In the genomic region with DNA sequence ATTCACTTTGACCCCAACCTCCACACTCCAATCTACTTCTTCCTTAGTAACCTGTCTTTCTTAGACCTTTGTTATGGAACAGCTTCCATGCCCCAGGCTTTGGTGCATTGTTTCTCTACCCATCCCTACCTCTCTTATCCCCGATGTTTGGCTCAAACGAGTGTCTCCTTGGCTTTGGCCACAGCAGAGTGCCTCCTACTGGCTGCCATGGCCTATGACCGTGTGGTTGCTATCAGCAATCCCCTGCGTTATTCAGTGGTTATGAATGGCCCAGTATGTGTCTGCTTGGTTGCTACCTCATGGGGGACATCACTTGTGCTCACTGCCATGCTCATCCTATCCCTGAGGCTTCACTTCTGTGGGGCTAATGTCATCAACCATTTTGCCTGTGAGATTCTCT, we compare ENCODE assay signal across 1 cellular context.
TF ChIP-seq lines count a peak whose summit lies in the region.

No MANE protein-coding gene starts in this region.

TF ChIP-seq in HCT116, 20 proteins besides CTCF, POLR2A, EP300 and RAD21 (continued from another document):
- TF ChIP-seq, protein P1, sequence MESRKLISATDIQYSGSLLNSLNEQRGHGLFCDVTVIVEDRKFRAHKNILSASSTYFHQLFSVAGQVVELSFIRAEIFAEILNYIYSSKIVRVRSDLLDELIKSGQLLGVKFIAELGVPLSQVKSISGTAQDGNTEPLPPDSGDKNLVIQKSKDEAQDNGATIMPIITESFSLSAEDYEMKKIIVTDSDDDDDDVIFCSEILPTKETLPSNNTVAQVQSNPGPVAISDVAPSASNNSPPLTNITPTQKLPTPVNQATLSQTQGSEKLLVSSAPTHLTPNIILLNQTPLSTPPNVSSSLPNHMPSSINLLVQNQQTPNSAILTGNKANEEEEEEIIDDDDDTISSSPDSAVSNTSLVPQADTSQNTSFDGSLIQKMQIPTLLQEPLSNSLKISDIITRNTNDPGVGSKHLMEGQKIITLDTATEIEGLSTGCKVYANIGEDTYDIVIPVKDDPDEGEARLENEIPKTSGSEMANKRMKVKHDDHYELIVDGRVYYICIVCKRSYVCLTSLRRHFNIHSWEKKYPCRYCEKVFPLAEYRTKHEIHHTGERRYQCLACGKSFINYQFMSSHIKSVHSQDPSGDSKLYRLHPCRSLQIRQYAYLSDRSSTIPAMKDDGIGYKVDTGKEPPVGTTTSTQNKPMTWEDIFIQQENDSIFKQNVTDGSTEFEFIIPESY (IDR thresholded peaks at IDR 0.05; ENCODE audit: extremely low read depth, insufficient replicate concordance, low read length), result no peak
- TF ChIP-seq EGR1 (IDR thresholded peaks at IDR 0.05; ENCODE audit: low read depth), result no peak
- TF ChIP-seq SIN3A (IDR thresholded peaks at IDR 0.05; ENCODE audit: low read depth), result no peak
- no peak for TF ChIP-seq CBX3 (IDR thresholded peaks at IDR 0.05; ENCODE audit: low read depth)
- TF ChIP-seq YY1 (IDR thresholded peaks at IDR 0.05; ENCODE audit: extremely low read depth, insufficient replicate concordance, low read depth, low read length), result no peak
TF ChIP-seq in HCT116: peak in this region for 0.
